Comparison of ENCODE assay signal across 8 cellular contexts in genomic region chr12:122062832-122063690, GRCh38. TPM values are rescaled to one million over a fixed set of nuclear protein-coding genes. Genes with fewer than 3 reads are reported as not detected.
DNase-seq lines count a peak whose midpoint lies in the region; ATAC-seq and TF ChIP-seq lines count a peak whose summit lies in the region.

No MANE protein-coding gene starts in this region.

- CTCF ChIA-PET in activated naive CD4-positive, alpha-beta T cell treated with anti-CD3 and anti-CD28 coated beads, Interleukin-2, amount 10 ng/mL, durations not matched to agents 7 days and 5 days (lab: Charles Lee) = interaction anchor here (0.7 to 7.0 kb wide), 6 partner anchors 9 to 120 kb away, joined by 3 to 46 read pairs (median 4); partner anchors contain the start of gene LRRC43
- CTCF ChIA-PET in activated naive CD4-positive, alpha-beta T cell treated with anti-CD3 and anti-CD28 coated beads for 36 hours (lab: Charles Lee) = interaction anchor here (0.8 to 1.7 kb wide), 5 partner anchors 19 to 70 kb away, joined by 3 to 13 read pairs (median 4); no protein-coding TSS in a partner anchor
- CTCF ChIA-PET in activated CD4-positive, alpha-beta T cell treated with anti-CD3 and anti-CD28 coated beads for 36 hours (lab: Charles Lee) = interaction anchor here (0.7 to 3.2 kb wide), 6 partner anchors 8 to 175 kb away, joined by 3 to 14 read pairs (median 4); no protein-coding TSS in a partner anchor

- DNase-seq in activated naive CD4-positive, alpha-beta T cell treated with anti-CD3 and anti-CD28 coated beads, Interleukin-2, amount 10 ng/mL, durations not matched to agents 7 days and 5 days = no peak
- DNase-seq in activated naive CD4-positive, alpha-beta T cell treated with anti-CD3 and anti-CD28 coated beads for 36 hours = no peak
- DNase-seq in SJCRH30 (peak; percentile 55 to 76), esophagus muscularis mucosa (ENCODE audit: extremely low spot score) (no peak), GM10266 (ENCODE audit: extremely low spot score) (no peak), NCI-H1048 (lab: John Stamatoyannopoulos, UW) (no peak)
- peak in 1 of 10 donors; percentile 31 for DNase-seq in naive thymus-derived CD8-positive, alpha-beta T cell
- DNase-seq in activated CD4-positive, alpha-beta T cell treated with anti-CD3 and anti-CD28 coated beads for 36 hours = no peak

- H3K27ac ChIP-seq in SJCRH30 (peak overlapping the region; percentile 65), esophagus muscularis mucosa (replicated peaks in 1 of 4) (peak overlapping the region; percentile 79 to 84 (median 82))

- TF ChIP-seq POLR2A in esophagus muscularis mucosa (IDR thresholded peaks at IDR 0.05; ENCODE audit: low read depth) = no peak

- peak overlapping the region; percentile 6 for H3K27ac Mint-ChIP-seq in activated naive CD4-positive, alpha-beta T cell treated with anti-CD3 and anti-CD28 coated beads, Interleukin-2, amount 10 ng/mL, durations not matched to agents 7 days and 5 days
- H3K27ac Mint-ChIP-seq in activated naive CD4-positive, alpha-beta T cell treated with anti-CD3 and anti-CD28 coated beads for 36 hours = no peak overlapping the region
- peak overlapping the region in 8 of 10 donors; percentile 0 to 77 (median 35) for H3K27ac Mint-ChIP-seq in naive thymus-derived CD8-positive, alpha-beta T cell
- no peak overlapping the region for H3K27ac Mint-ChIP-seq in activated CD4-positive, alpha-beta T cell treated with anti-CD3 and anti-CD28 coated beads for 36 hours

- ATAC-seq in naive thymus-derived CD8-positive, alpha-beta T cell = no peak
- no peak for ATAC-seq in activated CD4-positive, alpha-beta T cell treated with anti-CD3 and anti-CD28 coated beads for 36 hours

- no peak for TF ChIP-seq EP300 in esophagus muscularis mucosa (IDR thresholded peaks at IDR 0.05)

- POLR2A ChIA-PET in naive thymus-derived CD8-positive, alpha-beta T cell (lab: Charles Lee) = interaction anchor here (1.3 to 1.4 kb wide), 2 partner anchors 9 to 60 kb away, joined by 3 to 5 read pairs; no protein-coding TSS in a partner anchor
- POLR2A ChIA-PET in activated CD4-positive, alpha-beta T cell treated with anti-CD3 and anti-CD28 coated beads for 36 hours (lab: Charles Lee) = no interaction called here

- no peaks in the 10 kb centered on the region for H3K9me3 Mint-ChIP-seq in activated naive CD4-positive, alpha-beta T cell treated with anti-CD3 and anti-CD28 coated beads, Interleukin-2, amount 10 ng/mL, durations not matched to agents 7 days and 5 days
- H3K9me3 Mint-ChIP-seq in activated naive CD4-positive, alpha-beta T cell treated with anti-CD3 and anti-CD28 coated beads for 36 hours = no peaks in the 10 kb centered on the region
- no peaks in the 10 kb centered on the region for H3K9me3 Mint-ChIP-seq in naive thymus-derived CD8-positive, alpha-beta T cell
- H3K9me3 Mint-ChIP-seq in activated CD4-positive, alpha-beta T cell treated with anti-CD3 and anti-CD28 coated beads for 36 hours (ENCODE audit: low read depth) = no peaks in the 10 kb centered on the region

- peaks cover 38% of the 10 kb centered on the region for H3K4me1 Mint-ChIP-seq in activated naive CD4-positive, alpha-beta T cell treated with anti-CD3 and anti-CD28 coated beads, Interleukin-2, amount 10 ng/mL, durations not matched to agents 7 days and 5 days
- H3K4me1 Mint-ChIP-seq in activated naive CD4-positive, alpha-beta T cell treated with anti-CD3 and anti-CD28 coated beads for 36 hours (ENCODE audit: low read depth) = peaks cover 14% of the 10 kb centered on the region
- peaks cover 15 to 27% (median 23%) of the 10 kb centered on the region in 4 donors for H3K4me1 Mint-ChIP-seq in naive thymus-derived CD8-positive, alpha-beta T cell
- peaks cover 10% of the 10 kb centered on the region for H3K4me1 Mint-ChIP-seq in activated CD4-positive, alpha-beta T cell treated with anti-CD3 and anti-CD28 coated beads for 36 hours

- no peak overlapping the region for H3K4me3 Mint-ChIP-seq in activated naive CD4-positive, alpha-beta T cell treated with anti-CD3 and anti-CD28 coated beads, Interleukin-2, amount 10 ng/mL, durations not matched to agents 7 days and 5 days
- H3K4me3 Mint-ChIP-seq in activated naive CD4-positive, alpha-beta T cell treated with anti-CD3 and anti-CD28 coated beads for 36 hours = no peak overlapping the region
- no peak overlapping the region for H3K4me3 Mint-ChIP-seq in naive thymus-derived CD8-positive, alpha-beta T cell
- no peak overlapping the region for H3K4me3 Mint-ChIP-seq in activated CD4-positive, alpha-beta T cell treated with anti-CD3 and anti-CD28 coated beads for 36 hours

- H3K27me3 ChIP-seq in SJCRH30 = no peaks in the 10 kb centered on the region
- H3K27me3 ChIP-seq in esophagus muscularis mucosa = no peaks in the 10 kb centered on the region

- H3K36me3 ChIP-seq in SJCRH30 (no peaks in the 10 kb centered on the region), esophagus muscularis mucosa (peaks cover 0 to 8% (median 5%) of the 10 kb centered on the region in 4 donors)

- peaks cover 3% of the 10 kb centered on the region for H3K27me3 Mint-ChIP-seq in activated naive CD4-positive, alpha-beta T cell treated with anti-CD3 and anti-CD28 coated beads, Interleukin-2, amount 10 ng/mL, durations not matched to agents 7 days and 5 days
- no peaks in the 10 kb centered on the region for H3K27me3 Mint-ChIP-seq in activated naive CD4-positive, alpha-beta T cell treated with anti-CD3 and anti-CD28 coated beads for 36 hours (ENCODE audit: low read depth)
- H3K27me3 Mint-ChIP-seq in naive thymus-derived CD8-positive, alpha-beta T cell = no peaks in the 10 kb centered on the region
- H3K27me3 Mint-ChIP-seq in activated CD4-positive, alpha-beta T cell treated with anti-CD3 and anti-CD28 coated beads for 36 hours = no peaks in the 10 kb centered on the region

- WGBS in esophagus muscularis mucosa = 21% methylated on average over 19 of the region's 19 CpGs

- peaks cover 11% of the 10 kb centered on the region for H3K36me3 Mint-ChIP-seq in activated naive CD4-positive, alpha-beta T cell treated with anti-CD3 and anti-CD28 coated beads, Interleukin-2, amount 10 ng/mL, durations not matched to agents 7 days and 5 days
- no peaks in the 10 kb centered on the region for H3K36me3 Mint-ChIP-seq in activated naive CD4-positive, alpha-beta T cell treated with anti-CD3 and anti-CD28 coated beads for 36 hours (ENCODE audit: low read depth)
- peaks cover 0 to 8% (median 0%) of the 10 kb centered on the region in 3 donors for H3K36me3 Mint-ChIP-seq in naive thymus-derived CD8-positive, alpha-beta T cell
- H3K36me3 Mint-ChIP-seq in activated CD4-positive, alpha-beta T cell treated with anti-CD3 and anti-CD28 coated beads for 36 hours (ENCODE audit: low read depth) = no peaks in the 10 kb centered on the region

- H3K9me3 ChIP-seq in SJCRH30 (replicated peaks) (no peaks in the 10 kb centered on the region), esophagus muscularis mucosa (no peaks in the 10 kb centered on the region)

- H3K4me1 ChIP-seq in SJCRH30 (peaks cover 30% of the 10 kb centered on the region), esophagus muscularis mucosa (peaks cover 38 to 79% (median 64%) of the 10 kb centered on the region in 4 donors)

- intact Hi-C loops in activated naive CD4-positive, alpha-beta T cell treated with anti-CD3 and anti-CD28 coated beads for 36 hours (cut with micrococcal nuclease) = no loop called here
- intact Hi-C loops in esophagus muscularis mucosa (cut with DNase I) = no loop called here
- intact Hi-C loops in activated CD4-positive, alpha-beta T cell treated with anti-CD3 and anti-CD28 coated beads for 36 hours (cut with DNase I, micrococcal nuclease) = no loop called here

- TF ChIP-seq CTCF in esophagus muscularis mucosa (IDR thresholded peaks at IDR 0.05) (no peak), GM10266 (IDR thresholded peaks at IDR 0.05; ENCODE audit: control insufficient read depth, insufficient read depth, low read depth, missing control alignments) (no peak)

- H3K4me3 ChIP-seq in SJCRH30 (peak overlapping the region; percentile 48), esophagus muscularis mucosa (peak overlapping the region in 2 of 4 donors; percentile 18 to 29)

RNA-seq across cellular contexts. Expression of gene MLXIP, which starts 15.5 kb away (rescaled TPM):
- 10 to 100 TPM; 18.8 to 22.0 TPM for total RNA-seq in activated naive CD4-positive, alpha-beta T cell treated with anti-CD3 and anti-CD28 coated beads for 36 hours
- 21.1 and 23.2 TPM in 2 replicates for total RNA-seq in SJCRH30 (2014; rRNA removed; shearing (Covaris generic))
- total RNA-seq in esophagus muscularis mucosa = 10 to 100 TPM; 33.8 to 82.2 (median 50.9) TPM
- total RNA-seq in naive thymus-derived CD8-positive, alpha-beta T cell = 100 to 1,000 TPM; 162 to 165 TPM
- 10 to 100 TPM; 17.3 to 43.3 (median 20.0) TPM for polyA plus RNA-seq in naive thymus-derived CD8-positive, alpha-beta T cell
- total RNA-seq in activated CD4-positive, alpha-beta T cell treated with anti-CD3 and anti-CD28 coated beads for 36 hours = 10 to 100 TPM; 17.7 to 26.4 TPM

RNA-seq across cellular contexts. Expression of gene BCL7A, which starts 41.4 kb away (rescaled TPM):
- total RNA-seq in activated naive CD4-positive, alpha-beta T cell treated with anti-CD3 and anti-CD28 coated beads for 36 hours = 1 to 10 TPM; 6.1 to 6.2 TPM
- total RNA-seq in SJCRH30 (2014; rRNA removed; shearing (Covaris generic)) = 11.1 and 14.4 TPM in 2 replicates
- total RNA-seq in esophagus muscularis mucosa = 10 to 100 TPM in 1 of 4 donors, 1 to 10 TPM in 3; 2.9 to 10.1 (median 6.3) TPM
- 10 to 100 TPM; 10.5 to 12.0 TPM for total RNA-seq in naive thymus-derived CD8-positive, alpha-beta T cell
- polyA plus RNA-seq in naive thymus-derived CD8-positive, alpha-beta T cell = 1 to 10 TPM; 3.0 to 7.3 (median 7.1) TPM
- total RNA-seq in activated CD4-positive, alpha-beta T cell treated with anti-CD3 and anti-CD28 coated beads for 36 hours = 1 to 10 TPM; 6.4 to 6.6 TPM

Comparison
In these comparisons a context has a peak if more than half of its experiments do, and no peak if none do; other contexts are left out.
1. H3K27ac Mint-ChIP-seq: peak in activated naive CD4-positive, alpha-beta T cell treated with anti-CD3 and anti-CD28 coated beads, Interleukin-2, amount 10 ng/mL, durations not matched to agents 7 days and 5 days (single experiment) and naive thymus-derived CD8-positive, alpha-beta T cell (8 of 10); none in activated naive CD4-positive, alpha-beta T cell treated with anti-CD3 and anti-CD28 coated beads for 36 hours (single experiment) and activated CD4-positive, alpha-beta T cell treated with anti-CD3 and anti-CD28 coated beads for 36 hours (single experiment).
2. DNase-seq: peak in SJCRH30 (2 of 2); none in activated naive CD4-positive, alpha-beta T cell treated with anti-CD3 and anti-CD28 coated beads, Interleukin-2, amount 10 ng/mL, durations not matched to agents 7 days and 5 days (single experiment), activated naive CD4-positive, alpha-beta T cell treated with anti-CD3 and anti-CD28 coated beads for 36 hours (single experiment), esophagus muscularis mucosa (single experiment), GM10266 (single experiment), activated CD4-positive, alpha-beta T cell treated with anti-CD3 and anti-CD28 coated beads for 36 hours (single experiment) and NCI-H1048 (single experiment).